ENCODE assay signal across 8 cellular contexts in genomic region chr14:95495538-95496025, GRCh38. TPM values are rescaled to one million over a fixed set of nuclear protein-coding genes. Genes with fewer than 3 reads are reported as not detected.
A peak's percentile ranks its signal among the peaks of the same experiment; 100 is the strongest.
DNase-seq lines count a peak whose midpoint lies in the region; ATAC-seq and TF ChIP-seq lines count a peak whose summit lies in the region.

No MANE protein-coding gene starts in this region.

- TF ChIP-seq POLR2A in esophagus squamous epithelium (IDR thresholded peaks at IDR 0.05) (no peak), testis (IDR thresholded peaks at IDR 0.05) (no peak)

- H3K4me3 ChIP-seq in OCI-LY1 (ENCODE audit: low read depth, low read length, poor library complexity, severe bottlenecking) (no peak overlapping the region), esophagus squamous epithelium (peak overlapping the region in 1 of 4 donors; percentile 5), testis (no peak overlapping the region)

- H3K9me2 ChIP-seq in OCI-LY1 (ENCODE audit: low read depth, low read length), result no peaks in the 10 kb centered on the region

- peak overlapping the region; percentile 12; the same call in 1 of the 2 replicates for H3K9ac ChIP-seq in OCI-LY1 (ENCODE audit: low read length)

- no peaks in the 10 kb centered on the region for H3K27me3 ChIP-seq in OCI-LY1 (ENCODE audit: insufficient read depth, low read length)
- H3K27me3 ChIP-seq in esophagus squamous epithelium, result peaks cover 0 to 6% (median 0%) of the 10 kb centered on the region in 4 donors
- no peaks in the 10 kb centered on the region for H3K27me3 ChIP-seq in testis

- H2AFZ ChIP-seq in OCI-LY1 (ENCODE audit: low read length), result no peak overlapping the region

- H3K4me1 ChIP-seq in OCI-LY1 (ENCODE audit: insufficient read depth, low read length, severe bottlenecking), result peaks cover 39% of the 10 kb centered on the region
- peaks cover 15 to 76% (median 50%) of the 10 kb centered on the region in 3 donors for H3K4me1 ChIP-seq in esophagus squamous epithelium
- H3K4me1 ChIP-seq in testis, result peaks cover 50% of the 10 kb centered on the region

- H3K4me2 ChIP-seq in OCI-LY1 (ENCODE audit: low read length), result peak overlapping the region; percentile 27; the same call in 1 of the 2 replicates

- H3K36me3 Mint-ChIP-seq in activated CD4-positive, alpha-beta T cell treated with anti-CD3 and anti-CD28 coated beads, Interleukin-2, amount 10 ng/mL, durations not matched to agents 24 days and 14 days (ENCODE audit: low read depth), result peaks cover 32% of the 10 kb centered on the region

- ATAC-seq in HG02840 (IDR thresholded peaks at IDR 0.05; ENCODE audit: low FRiP score, unreplicated experiment), result peak; percentile 70

- H3K4me1 Mint-ChIP-seq in activated CD4-positive, alpha-beta T cell treated with anti-CD3 and anti-CD28 coated beads, Interleukin-2, amount 10 ng/mL, durations not matched to agents 24 days and 14 days, result peaks cover 53% of the 10 kb centered on the region

- H3K9me3 Mint-ChIP-seq in activated CD4-positive, alpha-beta T cell treated with anti-CD3 and anti-CD28 coated beads, Interleukin-2, amount 10 ng/mL, durations not matched to agents 24 days and 14 days, result peaks cover 5% of the 10 kb centered on the region

- no peaks in the 10 kb centered on the region for H3F3A ChIP-seq in OCI-LY1 (ENCODE audit: insufficient read depth, low read length)

- H3K27me3 Mint-ChIP-seq in activated CD4-positive, alpha-beta T cell treated with anti-CD3 and anti-CD28 coated beads, Interleukin-2, amount 10 ng/mL, durations not matched to agents 24 days and 14 days, result no peaks in the 10 kb centered on the region

- peak overlapping the region; percentile 18 for H3K4me3 Mint-ChIP-seq in activated CD4-positive, alpha-beta T cell treated with anti-CD3 and anti-CD28 coated beads, Interleukin-2, amount 10 ng/mL, durations not matched to agents 24 days and 14 days

- TF ChIP-seq CTCF in OCI-LY1 (IDR thresholded peaks at IDR 0.05; ENCODE audit: low read length), result no peak
- no peak for TF ChIP-seq CTCF in esophagus squamous epithelium (IDR thresholded peaks at IDR 0.05)
- TF ChIP-seq CTCF in testis (IDR thresholded peaks at IDR 0.05), result no peak

- H3K27ac Mint-ChIP-seq in activated CD4-positive, alpha-beta T cell treated with anti-CD3 and anti-CD28 coated beads, Interleukin-2, amount 10 ng/mL, durations not matched to agents 24 days and 14 days, result peak overlapping the region; percentile 92

- DNase-seq in activated CD4-positive, alpha-beta T cell treated with anti-CD3 and anti-CD28 coated beads, Interleukin-2, amount 10 ng/mL, durations not matched to agents 24 days and 14 days, result peak; percentile 71
- no peak for DNase-seq in activated CD4-positive, alpha-beta T cell treated with anti-CD3 and anti-CD28 coated beads, Interleukin-2, amount 50 U/mL, for 4 hours
- no peak for DNase-seq in esophagus squamous epithelium (lab: John Stamatoyannopoulos, UW)
- DNase-seq in testis, result no peak
- no peak for DNase-seq in occipital lobe (lab: John Stamatoyannopoulos, UW)
- DNase-seq in NK-92 (lab: John Stamatoyannopoulos, UW; ENCODE audit: unreplicated experiment), result no peak

- H3K27ac ChIP-seq in OCI-LY1 (ENCODE audit: low read depth, low read length, poor library complexity, severe bottlenecking) (peak overlapping the region; percentile 74), esophagus squamous epithelium (peak overlapping the region in 3 of 4 donors; percentile 19 to 83 (median 56)), testis (peak overlapping the region; percentile 34 to 53)

- no peaks in the 10 kb centered on the region for H3K79me2 ChIP-seq in OCI-LY1 (ENCODE audit: insufficient read depth, low read length)

- intact Hi-C loops in activated CD4-positive, alpha-beta T cell treated with anti-CD3 and anti-CD28 coated beads, Interleukin-2, amount 10 ng/mL, durations not matched to agents 24 days and 14 days (cut with micrococcal nuclease), result loop anchor here (1.0 to 2.0 kb wide), 2 partner anchors 15 to 21 kb away; partner anchors contain the start of gene SYNE3
- intact Hi-C loops in esophagus squamous epithelium (cut with DNase I), result no loop called here
- intact Hi-C loops in testis (cut with DNase I; ENCODE audit: low total_unique reads), result no loop called here

- WGBS in esophagus squamous epithelium, 2 donors, result 55 to 100% methylated on average over 1 to 6 of the region's 8 CpGs
- 84 to 93% methylated on average over 4 to 8 of the region's 8 CpGs for WGBS in testis, 2 donors

- no peaks in the 10 kb centered on the region for H3K36me3 ChIP-seq in OCI-LY1 (ENCODE audit: insufficient read depth, low read length)
- no peaks in the 10 kb centered on the region for H3K36me3 ChIP-seq in esophagus squamous epithelium
- H3K36me3 ChIP-seq in testis (ENCODE audit: low read depth, missing control alignments), result no peaks in the 10 kb centered on the region

- no peaks in the 10 kb centered on the region for H4K20me1 ChIP-seq in OCI-LY1 (ENCODE audit: insufficient read depth, low read length)

- H3K9me3 ChIP-seq in OCI-LY1 (ENCODE audit: low read length), result no peaks in the 10 kb centered on the region
- H3K9me3 ChIP-seq in esophagus squamous epithelium, result no peaks in the 10 kb centered on the region
- H3K9me3 ChIP-seq in testis, result no peaks in the 10 kb centered on the region

RNA-seq across cellular contexts. Expression of gene SYNE3, which starts 20.9 kb away (rescaled TPM):
- 45.2 and 46.3 TPM in 2 replicates for total RNA-seq in activated CD4-positive, alpha-beta T cell treated with anti-CD3 and anti-CD28 coated beads, Interleukin-2, amount 10 ng/mL, durations not matched to agents 24 days and 14 days
- total RNA-seq in esophagus squamous epithelium (10 to 100 TPM in 1 of 4 donors, 1 to 10 TPM in 3; 1.5 to 11.6 (median 5.5) TPM), testis (10 to 100 TPM; 37.6 to 38.9 TPM), occipital lobe (2.2 TPM)
- 8.3 TPM for polyA plus RNA-seq in testis (ENCODE audit: insufficient read depth, low read depth, low replicate concordance)

RNA-seq across cellular contexts. Expression of gene GLRX5, which starts 39.3 kb away (rescaled TPM):
- 43.7 and 45.6 TPM in 2 replicates for total RNA-seq in activated CD4-positive, alpha-beta T cell treated with anti-CD3 and anti-CD28 coated beads, Interleukin-2, amount 10 ng/mL, durations not matched to agents 24 days and 14 days
- 10 to 100 TPM; 14.4 to 40.1 (median 32.6) TPM for total RNA-seq in esophagus squamous epithelium
- 10 to 100 TPM; 83.9 to 95.0 TPM for total RNA-seq in testis
- polyA plus RNA-seq in testis (ENCODE audit: insufficient read depth, low read depth, low replicate concordance), result 101 TPM
- total RNA-seq in occipital lobe, result 28.7 TPM
